24 cellular contexts compared by ENCODE assay signal in the genomic region with DNA sequence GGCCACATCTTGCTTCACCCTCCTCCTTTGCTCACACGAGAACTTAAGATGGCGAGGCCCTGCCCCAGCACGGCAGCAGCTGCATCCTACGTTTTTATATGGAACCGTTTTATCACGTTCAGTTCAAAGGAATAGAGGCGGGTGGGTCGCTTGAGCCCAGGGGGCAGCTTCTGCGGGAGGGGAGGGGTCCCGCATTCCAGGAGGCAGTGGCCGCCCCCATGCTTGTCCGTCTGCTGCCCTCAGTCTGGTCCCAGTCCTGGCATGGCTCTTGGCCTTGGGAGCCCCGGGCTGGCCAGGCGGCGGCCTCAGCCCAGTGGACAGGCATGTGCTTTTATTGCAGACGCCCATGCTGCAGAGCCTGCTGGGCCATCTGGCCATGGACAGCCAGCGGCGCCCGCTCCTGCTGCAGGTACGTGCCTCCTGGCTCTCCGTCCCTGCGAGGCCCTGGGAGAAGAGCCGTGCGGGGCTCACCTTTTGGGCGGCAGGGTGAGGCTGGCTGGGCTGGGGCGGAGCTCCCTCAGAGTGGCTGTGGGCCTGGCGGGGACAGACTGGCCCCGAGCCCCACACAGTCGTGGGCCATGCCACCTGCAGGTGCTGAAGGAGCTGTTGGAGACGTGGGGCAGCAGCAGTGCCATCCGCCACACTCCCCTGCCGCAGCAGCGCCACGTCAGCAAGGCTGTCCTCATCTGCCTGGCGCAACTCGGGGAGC. TPM values are rescaled to one million over a fixed set of nuclear protein-coding genes. Genes with fewer than 3 reads are reported as not detected.
DNase-seq lines count a peak whose midpoint lies in the region; ATAC-seq, FAIRE-seq and TF ChIP-seq lines count a peak whose summit lies in the region.
"Had no signal": no experiment of that assay in that cellular context is flagged by ENCODE, and none has a peak within 500 bp of the region (broad histone marks: within the 10 kb centered on the region; RNA-seq: fewer than 3 reads in every experiment).

No MANE protein-coding gene starts in this region.

- no peak overlapping the region for H3K14ac ChIP-seq in neuronal stem cell (ENCODE audit: low read length)

- peaks cover 12% of the 10 kb centered on the region for H3K4me1 ChIP-seq in left ventricle myocardium inferior
- peaks cover 0 to under 1% of the 10 kb centered on the region in 2 donors for H3K4me1 ChIP-seq in kidney (ENCODE audit: control insufficient read depth in 1 of 2, insufficient read depth in 1 of 2, low read depth in 1 of 2, low read length in 2 of 2)
- no peaks in the 10 kb centered on the region for H3K4me1 ChIP-seq in neuronal stem cell (ENCODE audit: control insufficient read depth in 2 of 2, insufficient read depth in 1 of 2, low read depth in 1 of 2, low read length in 2 of 2)
- H3K4me1 ChIP-seq: Caco-2, HAP-1 had no signal

- H3K23ac ChIP-seq in neuronal stem cell (ENCODE audit: low read depth, low read length, poor library complexity), result no peak overlapping the region

- FAIRE-seq in kidney (lab: Jason Lieb, UNC), result no peak
- FAIRE-seq: A204.1, G401.6, GM12892, H54 had no signal

- TF ChIP-seq CTCF in left ventricle myocardium inferior (IDR thresholded peaks at IDR 0.05; ENCODE audit: borderline replicate concordance), result no peak
- no peak for TF ChIP-seq CTCF in kidney (IDR thresholded peaks at IDR 0.05; ENCODE audit: borderline replicate concordance, extremely low read depth, insufficient read depth)

- no peak overlapping the region for H2AK5ac ChIP-seq in neuronal stem cell (ENCODE audit: low read depth, low read length)

- H3K79me1 ChIP-seq in neuronal stem cell (ENCODE audit: low read depth, low read length), result peaks cover 12% of the 10 kb centered on the region

- no peak overlapping the region for H3K4me2 ChIP-seq in neuronal stem cell (ENCODE audit: insufficient read depth, low read length, poor library complexity, severe bottlenecking)
- H3K4me2 ChIP-seq: BLaER1 had no signal

- no peak overlapping the region for H2BK12ac ChIP-seq in neuronal stem cell (ENCODE audit: low read length)

- H3K27me3 ChIP-seq in left ventricle myocardium inferior (ENCODE audit: low read depth), result no peaks in the 10 kb centered on the region
- H3K27me3 ChIP-seq in neuronal stem cell (ENCODE audit: control insufficient read depth in 3 of 3, insufficient read depth in 3 of 3, low read depth in 1 of 3, low read length in 3 of 3), result no peaks in the 10 kb centered on the region
- H3K27me3 ChIP-seq: BLaER1 had no signal

- H3K9me3 ChIP-seq in left ventricle myocardium inferior (replicated peaks) (no peaks in the 10 kb centered on the region), kidney (ENCODE audit: control insufficient read depth in 1 of 2, low read length in 2 of 2) (no peaks in the 10 kb centered on the region), neuronal stem cell (replicated peaks in 1 of 2; ENCODE audit: control insufficient read depth in 2 of 2, insufficient read depth in 1 of 2, low read depth in 1 of 2, low read length in 2 of 2) (peaks cover 0 to 3% of the 10 kb centered on the region in 2 donors)
- H3K9me3 ChIP-seq: BLaER1, Caco-2, HAP-1 had no signal

- no peak overlapping the region for H3K4me3 ChIP-seq in left ventricle myocardium inferior
- H3K4me3 ChIP-seq in kidney (ENCODE audit: low read length in 2 of 2), result no peak overlapping the region
- peak overlapping the region in 1 of 2 donors; percentile 41 for H3K4me3 ChIP-seq in neuronal stem cell (ENCODE audit: low read length in 2 of 2)
- H3K4me3 ChIP-seq: BLaER1, HAP-1 had no signal

- H3K36me3 ChIP-seq in left ventricle myocardium inferior (peaks cover 87% of the 10 kb centered on the region), kidney (ENCODE audit: control insufficient read depth in 1 of 2, insufficient read depth in 2 of 2, low read length in 2 of 2) (peaks cover 3% of the 10 kb centered on the region in 2 donors), neuronal stem cell (replicated peaks in 1 of 2; ENCODE audit: control insufficient read depth in 2 of 2, insufficient read depth in 2 of 2, low read length in 2 of 2) (peaks cover 47 to 91% of the 10 kb centered on the region in 2 donors)

- no peak overlapping the region for H2BK15ac ChIP-seq in neuronal stem cell (ENCODE audit: low read length)

- H3K18ac ChIP-seq in neuronal stem cell (ENCODE audit: low read length), result no peak overlapping the region

- H4K8ac ChIP-seq in neuronal stem cell (ENCODE audit: low read depth, low read length), result peak overlapping the region; percentile 17

- no peak overlapping the region for H2AFZ ChIP-seq in neuronal stem cell (ENCODE audit: low read length)

- no peak for ATAC-seq in Right ventricle myocardium inferior
- ATAC-seq in HG03342 (IDR thresholded peaks at IDR 0.05; ENCODE audit: unreplicated experiment), result no peak
- ATAC-seq: CD8-positive, alpha-beta T cell had no signal

- H4K91ac ChIP-seq in neuronal stem cell (ENCODE audit: low read depth, low read length, poor library complexity), result peak overlapping the region; percentile 12

- H3K4ac ChIP-seq in neuronal stem cell (ENCODE audit: low read length), result no peak overlapping the region

- no peak overlapping the region for H2BK120ac ChIP-seq in neuronal stem cell (ENCODE audit: low read depth, low read length)

- H2BK5ac ChIP-seq in neuronal stem cell (ENCODE audit: low read length), result no peak overlapping the region

- intact Hi-C loops in Right ventricle myocardium inferior (cut with DNase I), result no loop called here
- intact Hi-C loops in left ventricle myocardium inferior (cut with micrococcal nuclease), result loop anchor here (10.0 kb wide), 1 partner anchor 65 kb away; no protein-coding TSS in a partner anchor
- intact Hi-C loops in kidney (cut with DNase I), result no loop called here

- no peak overlapping the region for H3K9ac ChIP-seq in kidney (ENCODE audit: low read length in 2 of 2)
- H3K9ac ChIP-seq in neuronal stem cell (ENCODE audit: low read depth, low read length, poor library complexity), result peak overlapping the region; percentile 21
- H3K9ac ChIP-seq: BLaER1 had no signal

- H3K27ac ChIP-seq in left ventricle myocardium inferior (replicated peaks), result no peak overlapping the region
- no peak overlapping the region for H3K27ac ChIP-seq in kidney (ENCODE audit: low read depth in 2 of 2, low read length in 2 of 2)
- no peak overlapping the region for H3K27ac ChIP-seq in neuronal stem cell (replicated peaks; ENCODE audit: low read length)
- H3K27ac ChIP-seq: 22Rv1, BLaER1, C4-2B had no signal

- WGBS in neuronal stem cell (ENCODE audit: extremely low coverage in 2 of 2, insufficient read length in 2 of 2, insufficient replicate concordance in 1 of 2), 2 donors, result no CpG with 5 or more reads among the region's 36 CpGs

- DNase-seq in Right ventricle myocardium inferior (ENCODE audit: missing footprints) (peak; percentile 32), left ventricle myocardium inferior (no peak), kidney (peak; percentile 66), neuronal stem cell (ENCODE audit: low spot score) (no peak), NCI-H2171 (lab: John Stamatoyannopoulos, UW) (no peak), iPS-NIHi11 (ENCODE audit: low spot score) (no peak)
- DNase-seq: Caco-2; CD4-positive, CD25-positive, alpha-beta regulatory T cell; CD8-positive, alpha-beta T cell; DMS153; DND-41; GOT3; HFFc6 had no signal

RNA-seq across cellular contexts. Expression of a gene that starts 6.8 kb away (rescaled TPM):
- total RNA-seq in Right ventricle myocardium inferior, result 18.9 TPM
- total RNA-seq in left ventricle myocardium inferior, result 17.7 TPM
- total RNA-seq in kidney, result 37.4 TPM
- 27.7 TPM for polyA plus RNA-seq in kidney (ENCODE audit: insufficient read depth, low read depth, low replicate concordance)
- polyA plus RNA-seq in neuronal stem cell (2013, experiment 1 of 2), result 17.1 TPM
- polyA plus RNA-seq in neuronal stem cell (2013, experiment 2 of 2), result 16.7 TPM

RNA-seq across cellular contexts. Expression of a gene that starts 11.2 kb away (rescaled TPM):
- total RNA-seq in Right ventricle myocardium inferior (not detected), left ventricle myocardium inferior (not detected), kidney (not detected)
- polyA plus RNA-seq in kidney (ENCODE audit: insufficient read depth, low read depth, low replicate concordance), result not detected
- polyA plus RNA-seq in neuronal stem cell (2013, experiment 1 of 2), result not detected
- not detected for polyA plus RNA-seq in neuronal stem cell (2013, experiment 2 of 2)
- total RNA-seq: B cell; Caco-2; CD4-positive, CD25-positive, alpha-beta regulatory T cell; CD8-positive, alpha-beta T cell had no signal
- polyA plus RNA-seq: AG04450; CD4-positive, CD25-positive, alpha-beta regulatory T cell had no signal

RNA-seq across cellular contexts. Expression of a gene that starts 25.1 kb away (rescaled TPM):
- 49.5 TPM for total RNA-seq in Right ventricle myocardium inferior
- total RNA-seq in left ventricle myocardium inferior, result 45.3 TPM
- total RNA-seq in kidney, result 92.5 TPM
- 38.9 TPM for polyA plus RNA-seq in kidney (ENCODE audit: insufficient read depth, low read depth, low replicate concordance)
- 32.7 TPM for polyA plus RNA-seq in neuronal stem cell (2013, experiment 1 of 2)
- polyA plus RNA-seq in neuronal stem cell (2013, experiment 2 of 2), result 28.0 TPM

RNA-seq across cellular contexts. Expression of a gene that starts 33.6 kb away (rescaled TPM):
- total RNA-seq in Right ventricle myocardium inferior, result 30.7 TPM
- 27.1 TPM for total RNA-seq in left ventricle myocardium inferior
- 40.9 TPM for total RNA-seq in kidney
- polyA plus RNA-seq in kidney (ENCODE audit: insufficient read depth, low read depth, low replicate concordance), result 49.5 TPM
- not detected for polyA plus RNA-seq in neuronal stem cell (2013, experiment 1 of 2)
- polyA plus RNA-seq in neuronal stem cell (2013, experiment 2 of 2), result not detected
- total RNA-seq: Caco-2 had no signal

RNA-seq across cellular contexts. Expression of a gene that starts 55.6 kb away (rescaled TPM):
- total RNA-seq in Right ventricle myocardium inferior, result 1.7 TPM
- 1.3 TPM for total RNA-seq in left ventricle myocardium inferior
- 2.8 TPM for total RNA-seq in kidney
- 1.8 TPM for polyA plus RNA-seq in kidney (ENCODE audit: insufficient read depth, low read depth, low replicate concordance)
- 0.86 TPM for polyA plus RNA-seq in neuronal stem cell (2013, experiment 1 of 2)
- polyA plus RNA-seq in neuronal stem cell (2013, experiment 2 of 2), result 1.2 TPM
- polyA plus RNA-seq: CD4-positive, CD25-positive, alpha-beta regulatory T cell had no signal

Comparison
In these comparisons a context has a peak if more than half of its experiments do, and no peak if none do; other contexts are left out.
1. DNase-seq: peak in Right ventricle myocardium inferior (single experiment) and kidney (single experiment); none in left ventricle myocardium inferior (single experiment), neuronal stem cell (single experiment), NCI-H2171 (single experiment) and iPS-NIHi11 (single experiment).